5 cellular contexts compared by ENCODE assay signal in the genomic region with DNA sequence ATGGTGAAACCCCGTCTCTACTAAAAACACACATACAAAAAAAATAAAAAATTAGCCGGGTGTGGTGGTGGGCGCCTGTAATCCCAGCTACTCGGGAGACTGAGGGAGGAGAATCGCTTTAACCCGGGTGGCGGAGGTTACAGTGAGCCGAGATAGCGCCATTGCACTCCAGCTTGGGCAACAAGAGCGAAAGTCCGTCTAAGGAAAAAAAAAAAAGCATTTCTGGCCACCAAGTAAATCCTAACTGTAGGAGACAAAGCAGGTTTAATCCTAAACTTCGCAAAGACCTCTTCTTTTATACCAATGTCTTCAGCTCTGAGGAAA. TPM values are rescaled to one million over a fixed set of nuclear protein-coding genes. Genes with fewer than 3 reads are reported as not detected.
A peak's percentile ranks its signal among the peaks of the same experiment; 100 is the strongest.
DNase-seq lines count a peak whose midpoint lies in the region; ATAC-seq and TF ChIP-seq lines count a peak whose summit lies in the region.
"Not testable (repeated sequence)": the region's sequence is repeated elsewhere in the genome, so short reads cannot be mapped to it uniquely, and the experiment has no call there.

No MANE protein-coding gene starts in this region.

- peak overlapping the region; percentile 97 for H3K4me3 ChIP-seq in iPS-15b (ENCODE audit: low read depth, low read length)
- H3K4me3 ChIP-seq in ovary, result peak overlapping the region; percentile 94

- not testable (repeated sequence) for TF ChIP-seq POLR2A in ovary (IDR thresholded peaks at IDR 0.05)

- not testable (repeated sequence) for H3K9me3 ChIP-seq in iPS-15b (ENCODE audit: control insufficient read depth, insufficient read depth, low read length); ovary

- H3K36me3 Mint-ChIP-seq in HFFc6 (ENCODE audit: low read depth); WTC11; central memory CD8-positive, alpha-beta T cell (ENCODE audit: insufficient read depth): not testable (repeated sequence)

- H3K36me3 ChIP-seq in iPS-15b (ENCODE audit: control insufficient read depth, insufficient read depth, low read length); ovary: not testable (repeated sequence)

- ATAC-seq in WTC11; central memory CD8-positive, alpha-beta T cell (replicated peaks; ENCODE audit: extremely low read depth, poor library complexity, severe bottlenecking): not testable (repeated sequence)

- not testable (repeated sequence) for TF ChIP-seq EP300 in ovary (IDR thresholded peaks at IDR 0.05)

- not testable (repeated sequence) for H3K4me1 ChIP-seq in iPS-15b (ENCODE audit: control insufficient read depth, insufficient read depth, low read length); ovary (ENCODE audit: insufficient read depth)

- 75 to 81% (median 78%) methylated on average over 12 of the region's 12 CpGs for WGBS in ovary, 3 donors

- POLR2A ChIA-PET in WTC11 (lab: Charles Lee), result interaction anchor here (0.5 to 4.1 kb wide), 9 partner anchors 8 to 162 kb away, joined by 3 to 19 read pairs (median 4); a partner anchor contains a TSS

- H3K27me3 ChIP-seq in iPS-15b (ENCODE audit: control insufficient read depth, insufficient read depth, low read length); ovary: not testable (repeated sequence)

- H3K27me3 Mint-ChIP-seq in HFFc6 (ENCODE audit: insufficient read depth); WTC11 (ENCODE audit: low read depth); central memory CD8-positive, alpha-beta T cell: not testable (repeated sequence)

- H3K9me3 Mint-ChIP-seq in HFFc6; WTC11; central memory CD8-positive, alpha-beta T cell: not testable (repeated sequence)

- intact Hi-C loops in ovary (cut with DNase I), result not testable (repeated sequence)

- peak overlapping the region; percentile 88 for H3K27ac Mint-ChIP-seq in HFFc6
- H3K27ac Mint-ChIP-seq in WTC11, result peak overlapping the region; percentile 89
- H3K27ac Mint-ChIP-seq in central memory CD8-positive, alpha-beta T cell (ENCODE audit: low read depth), result peak overlapping the region; percentile 96

- peaks cover 29% of the 10 kb centered on the region for H3K4me1 Mint-ChIP-seq in HFFc6 (ENCODE audit: low read depth)
- H3K4me1 Mint-ChIP-seq in WTC11, result not testable (repeated sequence)
- H3K4me1 Mint-ChIP-seq in central memory CD8-positive, alpha-beta T cell, result peaks cover 18% of the 10 kb centered on the region

- not testable (repeated sequence) for H3K9ac ChIP-seq in iPS-15b (ENCODE audit: low read depth, low read length)

- not testable (repeated sequence) for TF ChIP-seq CTCF in HFFc6 (IDR thresholded peaks at IDR 0.05); WTC11 (IDR thresholded peaks at IDR 0.05); ovary (IDR thresholded peaks at IDR 0.05)

- H3K4me3 Mint-ChIP-seq in HFFc6 (peak overlapping the region; percentile 98), WTC11 (peak overlapping the region; percentile 94)
- H3K4me3 Mint-ChIP-seq in central memory CD8-positive, alpha-beta T cell, result peak overlapping the region; percentile 93

- CTCF ChIA-PET in WTC11 (lab: Charles Lee), result interaction anchor here (0.9 to 2.6 kb wide), 5 partner anchors 9 to 374 kb away, joined by 5 to 26 read pairs (median 5); a partner anchor contains a TSS

- DNase-seq in HFFc6; WTC11 (ENCODE audit: low spot score); central memory CD8-positive, alpha-beta T cell (ENCODE audit: low spot score in 2 of 2); ovary: not testable (repeated sequence)

- H3K27ac ChIP-seq in ovary, result peak overlapping the region in 1 of 2 donors; percentile 65

RNA-seq across cellular contexts. Expression of a gene that starts 0.9 kb away (rescaled TPM):
- 10 to 100 TPM; 55.9 to 68.9 (median 62.4) TPM for total RNA-seq in HFFc6 (2021; fragmentation: NEBNext Ultra II Directional; extraction: Animal tissue kit (Norgen Biotek cat#: 25700))
- total RNA-seq in WTC11 (2021), result 40.9 to 42.9 TPM (median 41.4 TPM) in 3 replicates
- 10 to 100 TPM; 23.8 to 35.5 (median 33.9) TPM for total RNA-seq in ovary
- polyA plus RNA-seq in ovary, result 10 to 100 TPM; 14.2 to 33.3 TPM

RNA-seq across cellular contexts. Expression of a gene that starts 17.0 kb away (rescaled TPM):
- under 1 TPM in 4 of 6 experiments, not detected in 2; 0.31 to 0.46 (median 0.35) TPM for total RNA-seq in HFFc6 (2021; fragmentation: NEBNext Ultra II Directional; extraction: Animal tissue kit (Norgen Biotek cat#: 25700))
- total RNA-seq in WTC11 (2021), result 48.8 to 55.4 TPM (median 52.0 TPM) in 3 replicates
- total RNA-seq in ovary, result 10 to 100 TPM in 5 of 7 donors, 1 to 10 TPM in 2; 5.9 to 58.4 (median 14.0) TPM
- polyA plus RNA-seq in ovary, result 10 to 100 TPM; 25.5 to 54.3 TPM

RNA-seq across cellular contexts. Expression of a gene that starts 21.4 kb away (rescaled TPM):
- total RNA-seq in HFFc6 (2021; fragmentation: NEBNext Ultra II Directional; extraction: Animal tissue kit (Norgen Biotek cat#: 25700)), result 100 to 1,000 TPM; 138 to 171 (median 158) TPM
- total RNA-seq in WTC11 (2021) (208 to 222 TPM (median 208 TPM) in 3 replicates), ovary (100 to 1,000 TPM; 128 to 766 (median 228) TPM)
- polyA plus RNA-seq in ovary, result 100 to 1,000 TPM in 1 of 2 donors, 10 to 100 TPM in 1; 70.8 to 224 TPM

RNA-seq across cellular contexts. Expression of a gene that starts 23.9 kb away (rescaled TPM):
- 10 to 100 TPM; 51.2 to 84.2 (median 71.4) TPM for total RNA-seq in HFFc6 (2021; fragmentation: NEBNext Ultra II Directional; extraction: Animal tissue kit (Norgen Biotek cat#: 25700))
- total RNA-seq in WTC11 (2021) (6.3 to 7.4 TPM (median 7.0 TPM) in 3 replicates), ovary (10 to 100 TPM; 25.6 to 59.1 (median 48.5) TPM)
- polyA plus RNA-seq in ovary, result 10 to 100 TPM; 35.7 to 99.5 TPM

RNA-seq across cellular contexts. Expression of a gene that starts 35.2 kb away (rescaled TPM):
- 100 to 1,000 TPM; 121 to 160 (median 146) TPM for total RNA-seq in HFFc6 (2021; fragmentation: NEBNext Ultra II Directional; extraction: Animal tissue kit (Norgen Biotek cat#: 25700))
- total RNA-seq in WTC11 (2021) (95.4 to 108 TPM (median 102 TPM) in 3 replicates), ovary (100 to 1,000 TPM in 1 of 7 donors, 10 to 100 TPM in 6; 61.1 to 108 (median 93.3) TPM)
- 100 to 1,000 TPM; 123 to 148 TPM for polyA plus RNA-seq in ovary

Comparison
In these comparisons a context has a peak if more than half of its experiments do, and no peak if none do; other contexts are left out.
1. RNA of a gene that starts 17.0 kb away (total RNA-seq): 48.8 to 55.4 TPM in WTC11 and 5.9 to 58.4 TPM in ovary; 0.31 to 0.46 TPM in HFFc6; every median in the first group is over 4 times any median in the second.
2. Peak in every context shown above with its lines, with median percentiles within 50 percentile points of each other: H3K27ac Mint-ChIP-seq and H3K4me3 Mint-ChIP-seq.